Comparison of ENCODE assay signal across 8 cellular contexts in the genomic region with DNA sequence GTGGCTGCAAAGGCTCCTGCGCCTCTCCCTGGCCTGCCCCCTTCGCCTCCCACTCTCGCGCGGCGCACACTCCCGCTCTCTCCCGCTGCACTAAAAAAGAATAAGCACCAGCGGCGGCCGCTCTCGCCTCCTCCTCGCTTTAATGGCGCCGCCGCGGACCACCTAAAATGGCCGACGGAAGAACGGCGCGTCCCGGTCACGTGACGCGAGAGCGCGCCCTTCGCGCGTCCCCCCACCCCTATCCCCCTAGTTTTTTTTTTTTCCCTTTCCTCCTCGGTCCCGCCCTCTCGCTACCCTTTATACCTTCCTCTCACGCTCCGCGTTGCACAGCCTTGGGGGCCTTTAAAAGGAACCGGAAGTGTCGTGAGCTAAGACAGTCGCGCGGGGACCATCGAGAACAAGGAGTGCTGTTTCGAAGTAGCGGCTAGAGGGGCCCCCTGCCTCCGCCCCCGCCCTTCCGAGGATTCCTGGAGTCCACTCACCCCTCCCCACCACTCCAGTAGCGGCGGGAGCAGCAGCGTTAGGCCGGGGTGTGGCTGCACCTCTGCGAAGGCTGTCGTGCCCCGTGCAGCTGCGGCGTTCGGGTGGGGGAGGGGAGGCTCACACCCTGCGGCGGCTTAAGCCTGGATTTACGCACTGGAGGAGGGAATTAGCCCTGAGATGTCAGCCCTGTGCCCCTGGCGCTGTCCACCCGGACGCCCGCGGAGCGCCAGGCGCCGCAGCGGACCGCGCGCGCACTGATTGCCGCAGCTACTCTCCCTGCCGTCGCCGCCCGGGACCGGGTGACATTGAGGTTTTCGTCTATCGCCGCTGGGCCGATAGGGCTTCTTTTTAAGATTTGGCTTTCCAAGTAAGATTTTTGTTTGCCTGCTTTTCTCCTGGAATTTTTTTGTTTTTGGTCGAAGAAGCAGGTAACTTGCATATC. TPM values are rescaled to one million over a fixed set of nuclear protein-coding genes. Genes with fewer than 3 reads are reported as not detected.
DNase-seq lines count a peak whose midpoint lies in the region; ATAC-seq and TF ChIP-seq lines count a peak whose summit lies in the region.

A gene with protein sequence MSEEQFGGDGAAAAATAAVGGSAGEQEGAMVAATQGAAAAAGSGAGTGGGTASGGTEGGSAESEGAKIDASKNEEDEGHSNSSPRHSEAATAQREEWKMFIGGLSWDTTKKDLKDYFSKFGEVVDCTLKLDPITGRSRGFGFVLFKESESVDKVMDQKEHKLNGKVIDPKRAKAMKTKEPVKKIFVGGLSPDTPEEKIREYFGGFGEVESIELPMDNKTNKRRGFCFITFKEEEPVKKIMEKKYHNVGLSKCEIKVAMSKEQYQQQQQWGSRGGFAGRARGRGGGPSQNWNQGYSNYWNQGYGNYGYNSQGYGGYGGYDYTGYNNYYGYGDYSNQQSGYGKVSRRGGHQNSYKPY (minus strand): TSS at position 176 of the 925 bp plus-strand sequence. CDS start 313 bp downstream, outside the sequence.

- in situ Hi-C loops in GM13976 (cut with MboI; ENCODE audit: low sequenced_read_pairs, unreplicated experiment), result no loop called here

- H3K36me3 ChIP-seq in heart right ventricle (peaks cover 0 to 16% (median 0%) of the 10 kb centered on the region in 9 donors), upper lobe of left lung (peaks cover 0 to 5% (median 0%) of the 10 kb centered on the region in 4 donors)

- peak within 1 kb of the TSS; percentile 95 to 100 (median 99) for H3K27ac ChIP-seq in heart right ventricle
- H3K27ac ChIP-seq in upper lobe of left lung, result peak within 1 kb of the TSS; percentile 98 to 100 (median 100)

- H3K9me3 ChIP-seq in heart right ventricle, result no peaks in the 10 kb centered on the region
- H3K9me3 ChIP-seq in upper lobe of left lung, result no peaks in the 10 kb centered on the region

- H3K27me3 ChIP-seq in heart right ventricle (no peaks in the 10 kb centered on the region), upper lobe of left lung (no peaks in the 10 kb centered on the region)

- peak in 2 of 4 donors; percentile 41 to 56 for TF ChIP-seq EP300 in upper lobe of left lung (IDR thresholded peaks at IDR 0.05)

- intact Hi-C loops in T-helper 1 cell treated with Interleukin-12 subunit alpha and Interleukin-12 subunit beta and Interleukin-4 antibody, amounts not matched to agents 30 ng/mL and 1 ng/mL, for 36 hours (cut with micrococcal nuclease), result loop anchor here (1.0 to 10.0 kb wide), 17 partner anchors 55 to 1111 kb away; a partner anchor contains a TSS
- intact Hi-C loops in heart right ventricle (cut with DNase I) (loop anchor here in 9 of 10 donors (1.0 to 10.0 kb wide), 9 partner anchors 53 to 663 kb away; a partner anchor contains a TSS), posterior cingulate gyrus (cut with DNase I) (loop anchor here (1.0 to 10.0 kb wide), 5 partner anchors 56 to 638 kb away; a partner anchor contains a TSS)

- ATAC-seq in HG02870 (IDR thresholded peaks at IDR 0.05; ENCODE audit: unreplicated experiment), result peak; percentile 94
- ATAC-seq in heart right ventricle, result peak; percentile 92 to 98 (median 95)
- ATAC-seq in upper lobe of left lung (ENCODE audit: low FRiP score in 2 of 2), result peak; percentile 95 to 98

- 0% methylated on average over 85 of the region's 85 CpGs for WGBS in heart right ventricle, 2 donors
- WGBS in upper lobe of left lung, 2 donors, result 1% methylated on average over 70 to 83 of the region's 85 CpGs

- no peak for TF ChIP-seq CTCF in GM13976 (IDR thresholded peaks at IDR 0.05; ENCODE audit: borderline replicate concordance, control extremely low read depth, extremely low read depth, insufficient read depth, missing control alignments)
- peak in 4 of 9 donors; percentile 8 to 28 (median 22) for TF ChIP-seq CTCF in heart right ventricle (IDR thresholded peaks at IDR 0.05)
- peak in 2 of 6 experiments; percentile 13 to 30 for TF ChIP-seq CTCF in upper lobe of left lung (IDR thresholded peaks at IDR 0.05)

- DNase-seq in GM13976 (ENCODE audit: low spot score) (peak; percentile 97), NCI-H146 treated with DMSO at 0.1 percent for 48 hours (lab: John Stamatoyannopoulos, UW; ENCODE audit: unreplicated experiment) (peak; percentile 98), amniotic epithelial cell (ENCODE audit: low read depth) (peak; percentile 100), heart right ventricle (peak; percentile 96 to 99), posterior cingulate gyrus (peak; percentile 90 to 99 (median 96)), upper lobe of left lung (peak; percentile 97 to 98)

- H3K4me3 ChIP-seq in heart right ventricle (peak within 1 kb of the TSS; percentile 66 to 97 (median 92)), upper lobe of left lung (peak within 1 kb of the TSS; percentile 62 to 96 (median 86))

- peak; percentile 44 to 91 (median 76) for TF ChIP-seq POLR2A in upper lobe of left lung (IDR thresholded peaks at IDR 0.05)

- peaks cover 7 to 50% (median 36%) of the 10 kb centered on the region in 9 donors for H3K4me1 ChIP-seq in heart right ventricle
- peaks cover 34 to 40% (median 37%) of the 10 kb centered on the region in 4 donors for H3K4me1 ChIP-seq in upper lobe of left lung

RNA-seq across cellular contexts. Expression of the gene that starts here (rescaled TPM):
- total RNA-seq in T-helper 1 cell treated with Interleukin-12 subunit alpha and Interleukin-12 subunit beta and Interleukin-4 antibody, amounts not matched to agents 30 ng/mL and 1 ng/mL, for 36 hours, result 313 and 343 TPM in 2 replicates
- total RNA-seq in heart right ventricle, result 100 to 1,000 TPM; 117 to 144 (median 126) TPM
- polyA plus RNA-seq in heart right ventricle, result 100 to 1,000 TPM; 102 to 110 TPM
- total RNA-seq in upper lobe of left lung, result 100 to 1,000 TPM in 5 of 6 donors, 10 to 100 TPM in 1; 75.9 to 182 (median 135) TPM

Comparison
In these comparisons a context has a peak if more than half of its experiments do, and no peak if none do; other contexts are left out.
1. Peak in every context shown above with its lines: DNase-seq, ATAC-seq, H3K4me3 ChIP-seq and H3K27ac ChIP-seq.